Comparison of ENCODE assay signal across 1 cellular context in the genomic region with DNA sequence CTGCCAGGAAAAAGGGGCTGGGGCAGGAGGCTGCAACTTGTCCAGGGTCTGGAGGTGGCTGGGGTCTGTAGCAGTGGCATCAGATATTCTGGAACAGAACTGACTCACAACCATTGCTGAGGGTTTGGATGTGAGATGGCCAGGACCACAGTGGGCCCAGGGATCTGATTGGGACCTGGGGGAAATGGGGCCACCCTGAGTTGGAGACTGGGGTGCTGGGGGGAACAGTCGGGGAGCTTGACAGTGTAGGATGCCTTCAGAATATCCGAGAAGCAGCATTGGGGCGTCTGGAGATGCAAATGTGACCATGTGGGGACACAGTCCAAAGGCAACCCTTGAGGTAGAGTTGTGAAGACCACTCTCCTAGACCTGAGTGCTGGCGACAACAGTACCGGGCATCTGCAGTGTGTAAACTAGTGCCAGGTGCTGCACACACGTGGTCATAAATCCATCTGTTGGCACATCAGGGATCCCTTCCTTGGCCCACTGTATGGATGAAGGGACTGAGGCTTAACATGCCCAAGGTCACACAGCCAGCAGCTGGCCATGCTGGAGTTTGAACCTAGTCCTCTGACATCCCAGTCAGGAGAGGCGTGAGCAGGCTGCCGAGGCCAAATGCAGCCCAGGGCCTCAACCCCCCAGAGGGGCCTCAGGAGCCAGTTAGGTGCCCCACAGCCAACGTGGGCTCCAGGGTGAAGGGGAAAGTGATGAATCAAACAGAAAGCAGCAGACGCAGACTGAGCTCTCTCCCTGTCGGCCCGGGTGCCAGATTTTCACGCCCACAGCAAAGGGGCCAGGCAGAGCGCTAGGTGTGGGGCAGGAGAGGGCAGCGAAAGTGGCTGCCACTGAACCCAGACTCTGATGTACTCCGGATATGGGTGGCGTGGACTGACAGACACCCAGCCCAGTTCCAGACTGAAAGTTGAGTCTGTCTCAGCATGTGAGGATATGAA.
TF ChIP-seq lines count a peak whose summit lies in the region.

No MANE protein-coding gene starts in this region.

TF ChIP-seq in HepG2, 621 proteins besides CTCF, POLR2A, EP300 and RAD21 (continued from another document):
- no peak for TF ChIP-seq ZNF10 (CRISPR knock-in tag; IDR thresholded peaks at IDR 0.05; ENCODE audit: borderline replicate concordance, low read depth)
- TF ChIP-seq, protein P1, sequence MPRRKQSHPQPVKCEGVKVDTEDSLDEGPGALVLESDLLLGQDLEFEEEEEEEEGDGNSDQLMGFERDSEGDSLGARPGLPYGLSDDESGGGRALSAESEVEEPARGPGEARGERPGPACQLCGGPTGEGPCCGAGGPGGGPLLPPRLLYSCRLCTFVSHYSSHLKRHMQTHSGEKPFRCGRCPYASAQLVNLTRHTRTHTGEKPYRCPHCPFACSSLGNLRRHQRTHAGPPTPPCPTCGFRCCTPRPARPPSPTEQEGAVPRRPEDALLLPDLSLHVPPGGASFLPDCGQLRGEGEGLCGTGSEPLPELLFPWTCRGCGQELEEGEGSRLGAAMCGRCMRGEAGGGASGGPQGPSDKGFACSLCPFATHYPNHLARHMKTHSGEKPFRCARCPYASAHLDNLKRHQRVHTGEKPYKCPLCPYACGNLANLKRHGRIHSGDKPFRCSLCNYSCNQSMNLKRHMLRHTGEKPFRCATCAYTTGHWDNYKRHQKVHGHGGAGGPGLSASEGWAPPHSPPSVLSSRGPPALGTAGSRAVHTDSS (CRISPR knock-in tag; conservative IDR thresholded peaks at IDR 0.05): no peak
- TF ChIP-seq, protein P2, sequence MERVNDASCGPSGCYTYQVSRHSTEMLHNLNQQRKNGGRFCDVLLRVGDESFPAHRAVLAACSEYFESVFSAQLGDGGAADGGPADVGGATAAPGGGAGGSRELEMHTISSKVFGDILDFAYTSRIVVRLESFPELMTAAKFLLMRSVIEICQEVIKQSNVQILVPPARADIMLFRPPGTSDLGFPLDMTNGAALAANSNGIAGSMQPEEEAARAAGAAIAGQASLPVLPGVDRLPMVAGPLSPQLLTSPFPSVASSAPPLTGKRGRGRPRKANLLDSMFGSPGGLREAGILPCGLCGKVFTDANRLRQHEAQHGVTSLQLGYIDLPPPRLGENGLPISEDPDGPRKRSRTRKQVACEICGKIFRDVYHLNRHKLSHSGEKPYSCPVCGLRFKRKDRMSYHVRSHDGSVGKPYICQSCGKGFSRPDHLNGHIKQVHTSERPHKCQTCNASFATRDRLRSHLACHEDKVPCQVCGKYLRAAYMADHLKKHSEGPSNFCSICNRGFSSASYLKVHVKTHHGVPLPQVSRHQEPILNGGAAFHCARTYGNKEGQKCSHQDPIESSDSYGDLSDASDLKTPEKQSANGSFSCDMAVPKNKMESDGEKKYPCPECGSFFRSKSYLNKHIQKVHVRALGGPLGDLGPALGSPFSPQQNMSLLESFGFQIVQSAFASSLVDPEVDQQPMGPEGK (CRISPR knock-in tag; IDR thresholded peaks at IDR 0.05): peak; percentile 79
- TF ChIP-seq, protein P3, sequence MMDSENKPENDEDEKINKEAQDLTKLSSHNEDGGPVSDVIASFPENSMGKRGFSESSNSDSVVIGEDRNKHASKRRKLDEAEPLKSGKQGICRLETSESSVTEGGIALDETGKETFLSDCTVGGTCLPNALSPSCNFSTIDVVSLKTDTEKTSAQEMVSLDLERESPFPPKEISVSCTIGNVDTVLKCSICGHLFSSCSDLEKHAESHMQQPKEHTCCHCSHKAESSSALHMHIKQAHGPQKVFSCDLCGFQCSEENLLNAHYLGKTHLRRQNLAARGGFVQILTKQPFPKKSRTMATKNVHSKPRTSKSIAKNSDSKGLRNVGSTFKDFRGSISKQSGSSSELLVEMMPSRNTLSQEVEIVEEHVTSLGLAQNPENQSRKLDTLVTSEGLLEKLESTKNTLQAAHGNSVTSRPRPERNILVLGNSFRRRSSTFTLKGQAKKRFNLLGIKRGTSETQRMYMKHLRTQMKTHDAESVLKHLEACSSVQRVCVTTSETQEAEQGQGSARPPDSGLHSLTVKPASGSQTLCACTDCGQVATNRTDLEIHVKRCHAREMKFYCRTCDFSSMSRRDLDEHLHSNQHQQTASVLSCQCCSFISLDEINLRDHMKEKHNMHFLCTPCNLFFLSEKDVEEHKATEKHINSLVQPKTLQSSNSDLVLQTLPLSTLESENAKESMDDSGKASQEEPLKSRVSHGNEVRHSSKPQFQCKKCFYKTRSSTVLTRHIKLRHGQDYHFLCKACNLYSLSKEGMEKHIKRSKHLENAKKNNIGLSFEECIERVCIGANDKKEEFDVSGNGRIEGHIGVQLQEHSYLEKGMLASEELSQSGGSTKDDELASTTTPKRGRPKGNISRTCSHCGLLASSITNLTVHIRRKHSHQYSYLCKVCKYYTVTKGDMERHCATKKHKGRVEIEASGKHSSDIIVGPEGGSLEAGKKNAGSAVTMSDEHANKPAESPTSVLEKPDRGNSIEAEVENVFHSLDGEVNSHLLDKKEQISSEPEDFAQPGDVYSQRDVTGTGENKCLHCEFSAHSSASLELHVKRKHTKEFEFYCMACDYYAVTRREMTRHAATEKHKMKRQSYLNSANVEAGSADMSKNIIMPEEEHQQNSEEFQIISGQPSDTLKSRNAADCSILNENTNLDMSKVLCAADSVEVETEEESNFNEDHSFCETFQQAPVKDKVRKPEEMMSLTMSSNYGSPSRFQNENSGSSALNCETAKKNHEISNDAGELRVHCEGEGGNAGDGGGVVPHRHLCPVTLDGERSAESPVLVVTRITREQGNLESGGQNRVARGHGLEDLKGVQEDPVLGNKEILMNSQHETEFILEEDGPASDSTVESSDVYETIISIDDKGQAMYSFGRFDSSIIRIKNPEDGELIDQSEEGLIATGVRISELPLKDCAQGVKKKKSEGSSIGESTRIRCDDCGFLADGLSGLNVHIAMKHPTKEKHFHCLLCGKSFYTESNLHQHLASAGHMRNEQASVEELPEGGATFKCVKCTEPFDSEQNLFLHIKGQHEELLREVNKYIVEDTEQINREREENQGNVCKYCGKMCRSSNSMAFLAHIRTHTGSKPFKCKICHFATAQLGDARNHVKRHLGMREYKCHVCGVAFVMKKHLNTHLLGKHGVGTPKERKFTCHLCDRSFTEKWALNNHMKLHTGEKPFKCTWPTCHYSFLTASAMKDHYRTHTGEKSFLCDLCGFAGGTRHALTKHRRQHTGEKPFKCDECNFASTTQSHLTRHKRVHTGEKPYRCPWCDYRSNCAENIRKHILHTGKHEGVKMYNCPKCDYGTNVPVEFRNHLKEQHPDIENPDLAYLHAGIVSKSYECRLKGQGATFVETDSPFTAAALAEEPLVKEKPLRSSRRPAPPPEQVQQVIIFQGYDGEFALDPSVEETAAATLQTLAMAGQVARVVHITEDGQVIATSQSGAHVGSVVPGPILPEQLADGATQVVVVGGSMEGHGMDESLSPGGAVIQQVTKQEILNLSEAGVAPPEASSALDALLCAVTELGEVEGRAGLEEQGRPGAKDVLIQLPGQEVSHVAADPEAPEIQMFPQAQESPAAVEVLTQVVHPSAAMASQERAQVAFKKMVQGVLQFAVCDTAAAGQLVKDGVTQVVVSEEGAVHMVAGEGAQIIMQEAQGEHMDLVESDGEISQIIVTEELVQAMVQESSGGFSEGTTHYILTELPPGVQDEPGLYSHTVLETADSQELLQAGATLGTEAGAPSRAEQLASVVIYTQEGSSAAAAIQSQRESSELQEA (CRISPR knock-in tag; IDR thresholded peaks at IDR 0.05; ENCODE audit: not compliant biosample characterization): peak; percentile 18
